1 cellular context compared by ENCODE assay signal in the genomic region with DNA sequence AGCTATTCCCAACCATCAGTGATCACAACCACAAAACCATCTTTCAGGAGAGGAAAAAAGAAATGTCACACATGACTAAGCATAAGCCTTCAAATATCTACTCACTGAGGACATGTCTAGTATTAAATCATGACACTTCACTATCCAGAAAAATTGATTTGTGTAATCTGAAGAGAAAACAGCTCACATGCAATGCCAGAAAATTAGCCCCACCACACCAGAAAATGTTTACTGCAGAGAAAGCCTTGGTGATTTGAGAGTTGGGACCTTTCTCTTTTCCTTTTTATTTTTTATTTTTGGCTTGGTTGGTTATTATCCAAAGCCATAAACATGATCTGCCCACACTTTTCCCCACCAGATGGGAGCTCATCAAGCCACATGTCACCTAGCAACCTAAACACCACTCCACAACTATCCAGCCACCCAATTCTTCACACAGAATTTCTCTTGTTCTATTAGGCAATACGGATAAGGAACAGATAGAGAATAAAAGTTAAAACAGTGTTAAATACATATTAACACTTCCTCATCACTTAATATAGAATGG.
TF ChIP-seq lines count a peak whose summit lies in the region.

No MANE protein-coding gene starts in this region.

TF ChIP-seq in HepG2, 621 proteins besides CTCF, POLR2A, EP300 and RAD21:
- TF ChIP-seq ZNF260 (CRISPR knock-in tag; IDR thresholded peaks at IDR 0.05; ENCODE audit: borderline replicate concordance, low read depth) (no peak), NFIB (CRISPR knock-in tag; IDR thresholded peaks at IDR 0.05; ENCODE audit: borderline replicate concordance) (no peak), ZNF589 (CRISPR knock-in tag; conservative IDR thresholded peaks at IDR 0.05) (no peak), HIVEP1 (CRISPR knock-in tag; IDR thresholded peaks at IDR 0.05) (no peak), SMAD3 (CRISPR knock-in tag; IDR thresholded peaks at IDR 0.05) (no peak), TMF1 (CRISPR knock-in tag; IDR thresholded peaks at IDR 0.05; ENCODE audit: low read depth) (no peak), MIXL1 (CRISPR knock-in tag; IDR thresholded peaks at IDR 0.05) (no peak), NFRKB (IDR thresholded peaks at IDR 0.05) (no peak)
- TF ChIP-seq, protein P1, sequence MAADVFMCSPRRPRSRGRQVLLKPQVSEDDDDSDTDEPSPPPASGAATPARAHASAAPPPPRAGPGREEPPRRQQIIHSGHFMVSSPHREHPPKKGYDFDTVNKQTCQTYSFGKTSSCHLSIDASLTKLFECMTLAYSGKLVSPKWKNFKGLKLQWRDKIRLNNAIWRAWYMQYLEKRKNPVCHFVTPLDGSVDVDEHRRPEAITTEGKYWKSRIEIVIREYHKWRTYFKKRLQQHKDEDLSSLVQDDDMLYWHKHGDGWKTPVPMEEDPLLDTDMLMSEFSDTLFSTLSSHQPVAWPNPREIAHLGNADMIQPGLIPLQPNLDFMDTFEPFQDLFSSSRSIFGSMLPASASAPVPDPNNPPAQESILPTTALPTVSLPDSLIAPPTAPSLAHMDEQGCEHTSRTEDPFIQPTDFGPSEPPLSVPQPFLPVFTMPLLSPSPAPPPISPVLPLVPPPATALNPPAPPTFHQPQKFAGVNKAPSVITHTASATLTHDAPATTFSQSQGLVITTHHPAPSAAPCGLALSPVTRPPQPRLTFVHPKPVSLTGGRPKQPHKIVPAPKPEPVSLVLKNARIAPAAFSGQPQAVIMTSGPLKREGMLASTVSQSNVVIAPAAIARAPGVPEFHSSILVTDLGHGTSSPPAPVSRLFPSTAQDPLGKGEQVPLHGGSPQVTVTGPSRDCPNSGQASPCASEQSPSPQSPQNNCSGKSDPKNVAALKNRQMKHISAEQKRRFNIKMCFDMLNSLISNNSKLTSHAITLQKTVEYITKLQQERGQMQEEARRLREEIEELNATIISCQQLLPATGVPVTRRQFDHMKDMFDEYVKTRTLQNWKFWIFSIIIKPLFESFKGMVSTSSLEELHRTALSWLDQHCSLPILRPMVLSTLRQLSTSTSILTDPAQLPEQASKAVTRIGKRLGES (CRISPR knock-in tag; IDR thresholded peaks at IDR 0.05; ENCODE audit: borderline replicate concordance): no peak
- TF ChIP-seq, protein P2, sequence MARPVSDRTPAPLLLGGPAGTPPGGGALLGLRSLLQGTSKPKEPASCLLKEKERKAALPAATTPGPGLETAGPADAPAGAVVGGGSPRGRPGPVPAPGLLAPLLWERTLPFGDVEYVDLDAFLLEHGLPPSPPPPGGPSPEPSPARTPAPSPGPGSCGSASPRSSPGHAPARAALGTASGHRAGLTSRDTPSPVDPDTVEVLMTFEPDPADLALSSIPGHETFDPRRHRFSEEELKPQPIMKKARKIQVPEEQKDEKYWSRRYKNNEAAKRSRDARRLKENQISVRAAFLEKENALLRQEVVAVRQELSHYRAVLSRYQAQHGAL (CRISPR knock-in tag; IDR thresholded peaks at IDR 0.05; ENCODE audit: not compliant biosample characterization): no peak
- TF ChIP-seq, protein P3, sequence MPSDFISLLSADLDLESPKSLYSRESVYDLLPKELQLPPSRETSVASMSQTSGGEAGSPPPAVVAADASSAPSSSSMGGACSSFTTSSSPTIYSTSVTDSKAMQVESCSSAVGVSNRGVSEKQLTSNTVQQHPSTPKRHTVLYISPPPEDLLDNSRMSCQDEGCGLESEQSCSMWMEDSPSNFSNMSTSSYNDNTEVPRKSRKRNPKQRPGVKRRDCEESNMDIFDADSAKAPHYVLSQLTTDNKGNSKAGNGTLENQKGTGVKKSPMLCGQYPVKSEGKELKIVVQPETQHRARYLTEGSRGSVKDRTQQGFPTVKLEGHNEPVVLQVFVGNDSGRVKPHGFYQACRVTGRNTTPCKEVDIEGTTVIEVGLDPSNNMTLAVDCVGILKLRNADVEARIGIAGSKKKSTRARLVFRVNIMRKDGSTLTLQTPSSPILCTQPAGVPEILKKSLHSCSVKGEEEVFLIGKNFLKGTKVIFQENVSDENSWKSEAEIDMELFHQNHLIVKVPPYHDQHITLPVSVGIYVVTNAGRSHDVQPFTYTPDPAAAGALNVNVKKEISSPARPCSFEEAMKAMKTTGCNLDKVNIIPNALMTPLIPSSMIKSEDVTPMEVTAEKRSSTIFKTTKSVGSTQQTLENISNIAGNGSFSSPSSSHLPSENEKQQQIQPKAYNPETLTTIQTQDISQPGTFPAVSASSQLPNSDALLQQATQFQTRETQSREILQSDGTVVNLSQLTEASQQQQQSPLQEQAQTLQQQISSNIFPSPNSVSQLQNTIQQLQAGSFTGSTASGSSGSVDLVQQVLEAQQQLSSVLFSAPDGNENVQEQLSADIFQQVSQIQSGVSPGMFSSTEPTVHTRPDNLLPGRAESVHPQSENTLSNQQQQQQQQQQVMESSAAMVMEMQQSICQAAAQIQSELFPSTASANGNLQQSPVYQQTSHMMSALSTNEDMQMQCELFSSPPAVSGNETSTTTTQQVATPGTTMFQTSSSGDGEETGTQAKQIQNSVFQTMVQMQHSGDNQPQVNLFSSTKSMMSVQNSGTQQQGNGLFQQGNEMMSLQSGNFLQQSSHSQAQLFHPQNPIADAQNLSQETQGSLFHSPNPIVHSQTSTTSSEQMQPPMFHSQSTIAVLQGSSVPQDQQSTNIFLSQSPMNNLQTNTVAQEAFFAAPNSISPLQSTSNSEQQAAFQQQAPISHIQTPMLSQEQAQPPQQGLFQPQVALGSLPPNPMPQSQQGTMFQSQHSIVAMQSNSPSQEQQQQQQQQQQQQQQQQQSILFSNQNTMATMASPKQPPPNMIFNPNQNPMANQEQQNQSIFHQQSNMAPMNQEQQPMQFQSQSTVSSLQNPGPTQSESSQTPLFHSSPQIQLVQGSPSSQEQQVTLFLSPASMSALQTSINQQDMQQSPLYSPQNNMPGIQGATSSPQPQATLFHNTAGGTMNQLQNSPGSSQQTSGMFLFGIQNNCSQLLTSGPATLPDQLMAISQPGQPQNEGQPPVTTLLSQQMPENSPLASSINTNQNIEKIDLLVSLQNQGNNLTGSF (CRISPR knock-in tag; IDR thresholded peaks at IDR 0.05): no peak
TF ChIP-seq in HepG2: peak in this region for 0.
